15 cellular contexts compared by ENCODE assay signal in the genomic region with DNA sequence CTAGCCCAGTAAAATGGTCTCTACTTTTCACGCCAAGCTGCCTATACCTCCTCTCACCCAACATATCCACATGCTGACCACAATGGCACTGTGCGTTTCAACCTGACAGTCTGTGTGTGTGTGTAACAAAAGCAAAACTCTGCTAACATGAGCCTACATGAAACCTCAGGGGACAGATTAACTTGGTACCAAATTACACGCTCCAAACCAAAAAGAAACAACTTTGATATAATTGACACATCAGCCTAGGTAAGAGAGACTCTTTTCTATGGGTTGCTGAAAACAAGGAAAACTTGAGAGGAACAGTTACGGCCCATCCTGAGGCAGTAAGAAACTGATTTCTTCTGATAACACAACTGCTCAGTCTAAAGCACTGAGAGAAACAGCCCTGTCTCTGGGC. TPM values are rescaled to one million over a fixed set of nuclear protein-coding genes. Genes with fewer than 3 reads are reported as not detected.
DNase-seq lines count a peak whose midpoint lies in the region; ATAC-seq and TF ChIP-seq lines count a peak whose summit lies in the region.
"Had no signal": no experiment of that assay in that cellular context is flagged by ENCODE, and none has a peak within 500 bp of the region (broad histone marks: within the 10 kb centered on the region; RNA-seq: fewer than 3 reads in every experiment).

No MANE protein-coding gene starts in this region.

- H3K79me2 ChIP-seq in neural progenitor cell (ENCODE audit: low read depth): peaks cover 100% of the 10 kb centered on the region

- no peaks in the 10 kb centered on the region for H3K36me3 ChIP-seq in breast epithelium
- no peaks in the 10 kb centered on the region for H3K36me3 ChIP-seq in neural progenitor cell
- H3K36me3 ChIP-seq: BLaER1 had no signal

- POLR2A ChIA-PET in MCF 10A (lab: Yijun Ruan, JAX) (interaction anchor here (0.5 to 5.3 kb wide), 2 partner anchors 12 to 29 kb away, joined by 5 to 60 read pairs; a partner anchor contains a TSS), WTC11 (lab: Charles Lee) (no interaction called here)

- no peak overlapping the region for H3K27ac ChIP-seq in breast epithelium
- no peak overlapping the region for H3K27ac ChIP-seq in neural progenitor cell
- H3K27ac ChIP-seq: BLaER1 had no signal

- H3K9me3 ChIP-seq in breast epithelium: no peaks in the 10 kb centered on the region
- H3K9me3 ChIP-seq in neural progenitor cell (ENCODE audit: low read depth): no peaks in the 10 kb centered on the region
- H3K9me3 ChIP-seq: BLaER1, Caco-2 had no signal

- DNase-seq in MCF 10A (ENCODE audit: unreplicated experiment) (no peak), breast epithelium (ENCODE audit: low spot score in 2 of 2) (no peak), WTC11 (ENCODE audit: low spot score) (no peak), neural progenitor cell (ENCODE audit: low spot score) (no peak), occipital lobe (lab: John Stamatoyannopoulos, UW) (no peak)
- no peak for DNase-seq in activated CD4-positive, alpha-beta T cell treated with anti-CD3 and anti-CD28 coated beads, Interleukin-2, amount 50 U/mL, for 4 hours
- DNase-seq: 8988T; AML-193; Caco-2; CD8-positive, alpha-beta memory T cell; DND-41; GDM1 had no signal

- BruUV-seq in MCF 10A (replicated peaks; lab: Mats Ljungman, UMichigan): no TSS peak

- no peak overlapping the region for H3K4me3 ChIP-seq in breast epithelium
- no peak overlapping the region for H3K4me3 ChIP-seq in neural progenitor cell
- H3K4me3 ChIP-seq: BLaER1, K562 had no signal

- H3K27ac Mint-ChIP-seq in MCF 10A (ENCODE audit: low read depth, unreplicated experiment) (peak overlapping the region; percentile 36), WTC11 (peak overlapping the region; percentile 96; the same call in 1 of the 2 replicates), neural progenitor cell (peak overlapping the region; percentile 42)
- H3K27ac Mint-ChIP-seq: CD8-positive, alpha-beta memory T cell had no signal

- no peak for TF ChIP-seq POLR2A in breast epithelium (IDR thresholded peaks at IDR 0.05)

- TF ChIP-seq CTCF in MCF 10A (IDR thresholded peaks at IDR 0.05; ENCODE audit: unreplicated experiment) (no peak), breast epithelium (IDR thresholded peaks at IDR 0.05) (no peak), WTC11 (IDR thresholded peaks at IDR 0.05) (no peak), neural progenitor cell (IDR thresholded peaks at IDR 0.05) (no peak)

- intact Hi-C loops in MCF 10A (cut with micrococcal nuclease) (no loop called here), breast epithelium (cut with DNase I; ENCODE audit: low total_unique reads) (no loop called here)

- H4K20me1 ChIP-seq in neural progenitor cell (ENCODE audit: low read depth): peaks cover 100% of the 10 kb centered on the region
- H4K20me1 ChIP-seq: BLaER1 had no signal

- H3K27me3 ChIP-seq in breast epithelium (no peaks in the 10 kb centered on the region), neural progenitor cell (no peaks in the 10 kb centered on the region)
- H3K27me3 ChIP-seq: BLaER1 had no signal

- H3K4me3 Mint-ChIP-seq in MCF 10A (ENCODE audit: unreplicated experiment) (no peak overlapping the region), WTC11 (no peak overlapping the region), neural progenitor cell (no peak overlapping the region)
- H3K4me3 Mint-ChIP-seq: CD8-positive, alpha-beta memory T cell had no signal

- peaks cover 31% of the 10 kb centered on the region for H3F3A ChIP-seq in neural progenitor cell (ENCODE audit: low read depth)

- H3K4me1 ChIP-seq in breast epithelium: no peaks in the 10 kb centered on the region
- H3K4me1 ChIP-seq in neural progenitor cell: peaks cover 24% of the 10 kb centered on the region
- H3K4me1 ChIP-seq: BLaER1 had no signal

- no peak overlapping the region for H3K4me2 ChIP-seq in neural progenitor cell
- H3K4me2 ChIP-seq: BLaER1 had no signal

- no peak overlapping the region for H3K9ac ChIP-seq in neural progenitor cell
- H3K9ac ChIP-seq: BLaER1 had no signal

- no peak overlapping the region for H2AFZ ChIP-seq in neural progenitor cell (replicated peaks)

- peaks cover 5% of the 10 kb centered on the region for H3K36me3 Mint-ChIP-seq in MCF 10A (ENCODE audit: insufficient read depth, unreplicated experiment)
- peaks cover 2% of the 10 kb centered on the region; the same call in 1 of the 2 replicates for H3K36me3 Mint-ChIP-seq in WTC11
- peaks cover 20% of the 10 kb centered on the region for H3K36me3 Mint-ChIP-seq in neural progenitor cell
- H3K36me3 Mint-ChIP-seq: CD8-positive, alpha-beta memory T cell had no signal

- ATAC-seq in WTC11 (no peak), HG03159 (IDR thresholded peaks at IDR 0.05; ENCODE audit: unreplicated experiment) (no peak)
- ATAC-seq: K562 had no signal

- H3K4me1 Mint-ChIP-seq in MCF 10A (ENCODE audit: insufficient read depth, unreplicated experiment): peaks cover 50% of the 10 kb centered on the region
- peaks cover 82% of the 10 kb centered on the region for H3K4me1 Mint-ChIP-seq in WTC11
- H3K4me1 Mint-ChIP-seq in neural progenitor cell: peaks cover 30% of the 10 kb centered on the region
- H3K4me1 Mint-ChIP-seq: CD8-positive, alpha-beta memory T cell had no signal

- CTCF ChIA-PET in MCF 10A (lab: Yijun Ruan, JAX): interaction anchor here (0.6 to 1.5 kb wide), 2 partner anchors 15 to 24 kb away, joined by 3 to 6 read pairs; no protein-coding TSS in a partner anchor
- CTCF ChIA-PET in WTC11 (lab: Charles Lee): interaction anchor here (1.0 kb wide), 1 partner anchor 38 kb away, joined by 3 read pairs; no protein-coding TSS in a partner anchor

- no peaks in the 10 kb centered on the region for H3K9me3 Mint-ChIP-seq in MCF 10A (ENCODE audit: unreplicated experiment)
- no peaks in the 10 kb centered on the region for H3K9me3 Mint-ChIP-seq in WTC11
- H3K9me3 Mint-ChIP-seq in neural progenitor cell: no peaks in the 10 kb centered on the region
- H3K9me3 Mint-ChIP-seq: CD8-positive, alpha-beta memory T cell had no signal

- H3K27me3 Mint-ChIP-seq in MCF 10A (ENCODE audit: insufficient read depth, unreplicated experiment) (no peaks in the 10 kb centered on the region), WTC11 (ENCODE audit: low read depth) (no peaks in the 10 kb centered on the region), neural progenitor cell (ENCODE audit: insufficient read depth, low read depth) (peaks cover 2% of the 10 kb centered on the region)

TF ChIP-seq in WTC11, 78 proteins besides CTCF, POLR2A, EP300 and RAD21:
- TF ChIP-seq, protein P1, sequence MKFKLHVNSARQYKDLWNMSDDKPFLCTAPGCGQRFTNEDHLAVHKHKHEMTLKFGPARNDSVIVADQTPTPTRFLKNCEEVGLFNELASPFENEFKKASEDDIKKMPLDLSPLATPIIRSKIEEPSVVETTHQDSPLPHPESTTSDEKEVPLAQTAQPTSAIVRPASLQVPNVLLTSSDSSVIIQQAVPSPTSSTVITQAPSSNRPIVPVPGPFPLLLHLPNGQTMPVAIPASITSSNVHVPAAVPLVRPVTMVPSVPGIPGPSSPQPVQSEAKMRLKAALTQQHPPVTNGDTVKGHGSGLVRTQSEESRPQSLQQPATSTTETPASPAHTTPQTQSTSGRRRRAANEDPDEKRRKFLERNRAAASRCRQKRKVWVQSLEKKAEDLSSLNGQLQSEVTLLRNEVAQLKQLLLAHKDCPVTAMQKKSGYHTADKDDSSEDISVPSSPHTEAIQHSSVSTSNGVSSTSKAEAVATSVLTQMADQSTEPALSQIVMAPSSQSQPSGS (CRISPR knock-in tag; IDR thresholded peaks at IDR 0.05; ENCODE audit: borderline replicate concordance, low read depth): no peak
- TF ChIP-seq JAZF1 (CRISPR knock-in tag; IDR thresholded peaks at IDR 0.05) (no peak), MXD4 (CRISPR knock-in tag; IDR thresholded peaks at IDR 0.05; ENCODE audit: borderline replicate concordance) (no peak), KAT7 (CRISPR knock-in tag; IDR thresholded peaks at IDR 0.05; ENCODE audit: borderline replicate concordance) (no peak), ZNF423 (CRISPR knock-in tag; IDR thresholded peaks at IDR 0.05) (no peak), NFE2L1 (CRISPR knock-in tag; IDR thresholded peaks at IDR 0.05) (no peak), ZNF317 (CRISPR knock-in tag; IDR thresholded peaks at IDR 0.05; ENCODE audit: borderline replicate concordance, low read depth) (no peak), ZNF671 (CRISPR knock-in tag; IDR thresholded peaks at IDR 0.05) (no peak)
- TF ChIP-seq, protein P2, sequence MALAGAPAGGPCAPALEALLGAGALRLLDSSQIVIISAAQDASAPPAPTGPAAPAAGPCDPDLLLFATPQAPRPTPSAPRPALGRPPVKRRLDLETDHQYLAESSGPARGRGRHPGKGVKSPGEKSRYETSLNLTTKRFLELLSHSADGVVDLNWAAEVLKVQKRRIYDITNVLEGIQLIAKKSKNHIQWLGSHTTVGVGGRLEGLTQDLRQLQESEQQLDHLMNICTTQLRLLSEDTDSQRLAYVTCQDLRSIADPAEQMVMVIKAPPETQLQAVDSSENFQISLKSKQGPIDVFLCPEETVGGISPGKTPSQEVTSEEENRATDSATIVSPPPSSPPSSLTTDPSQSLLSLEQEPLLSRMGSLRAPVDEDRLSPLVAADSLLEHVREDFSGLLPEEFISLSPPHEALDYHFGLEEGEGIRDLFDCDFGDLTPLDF (CRISPR knock-in tag; IDR thresholded peaks at IDR 0.05): no peak
- TF ChIP-seq, protein P3, sequence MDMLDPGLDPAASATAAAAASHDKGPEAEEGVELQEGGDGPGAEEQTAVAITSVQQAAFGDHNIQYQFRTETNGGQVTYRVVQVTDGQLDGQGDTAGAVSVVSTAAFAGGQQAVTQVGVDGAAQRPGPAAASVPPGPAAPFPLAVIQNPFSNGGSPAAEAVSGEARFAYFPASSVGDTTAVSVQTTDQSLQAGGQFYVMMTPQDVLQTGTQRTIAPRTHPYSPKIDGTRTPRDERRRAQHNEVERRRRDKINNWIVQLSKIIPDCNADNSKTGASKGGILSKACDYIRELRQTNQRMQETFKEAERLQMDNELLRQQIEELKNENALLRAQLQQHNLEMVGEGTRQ (CRISPR knock-in tag; IDR thresholded peaks at IDR 0.05): no peak
- TF ChIP-seq, protein P4, sequence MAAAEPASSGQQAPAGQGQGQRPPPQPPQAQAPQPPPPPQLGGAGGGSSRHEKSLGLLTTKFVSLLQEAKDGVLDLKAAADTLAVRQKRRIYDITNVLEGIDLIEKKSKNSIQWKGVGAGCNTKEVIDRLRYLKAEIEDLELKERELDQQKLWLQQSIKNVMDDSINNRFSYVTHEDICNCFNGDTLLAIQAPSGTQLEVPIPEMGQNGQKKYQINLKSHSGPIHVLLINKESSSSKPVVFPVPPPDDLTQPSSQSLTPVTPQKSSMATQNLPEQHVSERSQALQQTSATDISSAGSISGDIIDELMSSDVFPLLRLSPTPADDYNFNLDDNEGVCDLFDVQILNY (CRISPR knock-in tag; IDR thresholded peaks at IDR 0.05): no peak

RNA-seq across cellular contexts. Expression of a gene that starts 31.5 kb away (rescaled TPM):
- total RNA-seq in MCF 10A (2022) (108 and 154 TPM in 2 replicates), breast epithelium (10 to 100 TPM in 2 of 3 donors, 1 to 10 TPM in 1; 4.9 to 27.5 (median 23.8) TPM), WTC11 (2021) (133 to 157 TPM (median 150 TPM) in 3 replicates), neural progenitor cell (ENCODE audit: low replicate concordance) (147 and 152 TPM in 2 replicates), occipital lobe (27.0 TPM)

Comparison
In these comparisons a context has a peak if more than half of its experiments do, and no peak if none do; other contexts are left out.
1. H3K27ac Mint-ChIP-seq: peak in every context shown above with its lines; median percentile 96 in WTC11; 42 in neural progenitor cell; 36 in MCF 10A.